In genomic region chr2:181810823-181811695, GRCh38 we compare ENCODE assay signal across 7 cellular contexts.
DNase-seq lines count a peak whose midpoint lies in the region; ATAC-seq and TF ChIP-seq lines count a peak whose summit lies in the region.

No MANE protein-coding gene starts in this region.

- no peaks in the 10 kb centered on the region for H3K36me3 Mint-ChIP-seq in natural killer cell treated with Interleukin-12 subunit alpha and Interleukin-12 subunit beta and Interleukin-15 and Interleukin-18, amount 100 ng/mL, for 72 hours

- H3K4me1 Mint-ChIP-seq in natural killer cell treated with Interleukin-12 subunit alpha and Interleukin-12 subunit beta and Interleukin-15 and Interleukin-18, amount 100 ng/mL, for 72 hours (ENCODE audit: low read depth in 2 of 2) = peaks cover 7% of the 10 kb centered on the region in 2 donors

- no peak overlapping the region for H3K27ac Mint-ChIP-seq in natural killer cell treated with Interleukin-12 subunit alpha and Interleukin-12 subunit beta and Interleukin-15 and Interleukin-18, amount 100 ng/mL, for 72 hours

- H3K27me3 ChIP-seq in prostate gland (replicated peaks; ENCODE audit: insufficient read depth) = no peaks in the 10 kb centered on the region

- H3K4me3 ChIP-seq in SK-N-MC = no peak overlapping the region
- H3K4me3 ChIP-seq in foreskin fibroblast (ENCODE audit: low read depth in 1 of 2, low read length in 2 of 2) = no peak overlapping the region
- H3K4me3 ChIP-seq in prostate gland = no peak overlapping the region

- no peak overlapping the region for H3K9ac ChIP-seq in SK-N-MC (ENCODE audit: insufficient read length)

- 29% methylated on average over 9 of the region's 9 CpGs for WGBS in prostate gland

- H3K36me3 ChIP-seq in SK-N-MC (ENCODE audit: insufficient read depth, low read length) = no peaks in the 10 kb centered on the region
- no peaks in the 10 kb centered on the region for H3K36me3 ChIP-seq in prostate gland

- no peak overlapping the region for H3K4me3 Mint-ChIP-seq in natural killer cell treated with Interleukin-12 subunit alpha and Interleukin-12 subunit beta and Interleukin-15 and Interleukin-18, amount 100 ng/mL, for 72 hours

- no peaks in the 10 kb centered on the region for H3K9me3 Mint-ChIP-seq in natural killer cell treated with Interleukin-12 subunit alpha and Interleukin-12 subunit beta and Interleukin-15 and Interleukin-18, amount 100 ng/mL, for 72 hours

- H3K27ac ChIP-seq in SK-N-MC (0 out of 2 replicates have a peak overlapping the region, but pooled peaks have one; percentile 65), prostate gland (peak overlapping the region; percentile 73 to 75)

- intact Hi-C loops in prostate gland (cut with DNase I) = no loop called here

- DNase-seq in HT1080 (ENCODE audit: low read depth) (peak; percentile 98), SK-N-MC (ENCODE audit: low read depth, low spot score) (no peak), foreskin fibroblast (peak; percentile 78 to 84), prostate gland (ENCODE audit: low spot score) (peak; percentile 70), cerebellar nuclear complex (lab: John Stamatoyannopoulos, UW) (no peak)
- DNase-seq in natural killer cell treated with Interleukin-12 subunit alpha and Interleukin-12 subunit beta and Interleukin-15 and Interleukin-18, amount 100 ng/mL, for 72 hours (ENCODE audit: low spot score) = no peak

- peaks cover 11 to 19% of the 10 kb centered on the region in 2 donors for H3K27me3 Mint-ChIP-seq in natural killer cell treated with Interleukin-12 subunit alpha and Interleukin-12 subunit beta and Interleukin-15 and Interleukin-18, amount 100 ng/mL, for 72 hours

- no peaks in the 10 kb centered on the region for H3K4me1 ChIP-seq in prostate gland (replicated peaks)

- ATAC-seq in natural killer cell treated with Interleukin-12 subunit alpha and Interleukin-12 subunit beta and Interleukin-15 and Interleukin-18, amount 100 ng/mL, for 72 hours = no peak
- no peak for ATAC-seq in HG02623 (IDR thresholded peaks at IDR 0.05; ENCODE audit: unreplicated experiment)

- TF ChIP-seq POLR2A in prostate gland (IDR thresholded peaks at IDR 0.05) = no peak

- H3K9me3 ChIP-seq in SK-N-MC (ENCODE audit: low read depth, low read length) (no peaks in the 10 kb centered on the region), prostate gland (no peaks in the 10 kb centered on the region)

- TF ChIP-seq CTCF in foreskin fibroblast (IDR thresholded peaks at IDR 0.05; ENCODE audit: low read depth, low read length) (no peak), prostate gland (IDR thresholded peaks at IDR 0.05) (no peak)

Comparison
In these comparisons a context has a peak if more than half of its experiments do, and no peak if none do; other contexts are left out.
1. DNase-seq: peak in HT1080 (single experiment), foreskin fibroblast (2 of 2) and prostate gland (single experiment); none in SK-N-MC (single experiment), natural killer cell treated with Interleukin-12 subunit alpha and Interleukin-12 subunit beta and Interleukin-15 and Interleukin-18, amount 100 ng/mL, for 72 hours (single experiment) and cerebellar nuclear complex (0 of 2).